ENCODE assay signal across 8 cellular contexts in the genomic region with DNA sequence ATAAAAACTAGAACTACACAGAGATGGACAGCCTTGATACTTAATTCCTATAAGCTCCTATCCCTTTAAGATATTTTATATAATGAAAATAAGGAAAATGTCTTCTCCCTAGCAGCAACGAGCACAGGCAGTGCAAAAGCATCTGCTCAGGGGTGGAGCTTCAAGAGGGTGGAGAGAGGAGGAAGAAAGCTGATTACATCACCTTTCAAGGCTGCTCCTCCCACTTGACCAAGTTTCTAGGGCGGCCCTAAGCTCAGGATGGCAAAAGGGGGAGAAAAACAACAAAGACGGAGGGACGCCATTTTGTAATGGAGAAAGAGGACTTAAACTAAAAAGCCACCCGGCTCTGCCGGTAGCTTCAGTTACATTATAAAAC. TPM values are rescaled to one million over a fixed set of nuclear protein-coding genes. Genes with fewer than 3 reads are reported as not detected.
A peak's percentile ranks its signal among the peaks of the same experiment; 100 is the strongest.
DNase-seq lines count a peak whose midpoint lies in the region; ATAC-seq and TF ChIP-seq lines count a peak whose summit lies in the region.

No MANE protein-coding gene starts in this region.

- peak overlapping the region; percentile 99 for H3K4me3 ChIP-seq in AG04449 (ENCODE audit: low read depth, low read length)

- no peak for TF ChIP-seq CTCF in AG04449 (IDR thresholded peaks at IDR 0.05; ENCODE audit: insufficient read depth, low read length, missing control alignments)

- ATAC-seq in GM19023 (IDR thresholded peaks at IDR 0.05; ENCODE audit: unreplicated experiment) = peak; percentile 25
- ATAC-seq in HG03565 (IDR thresholded peaks at IDR 0.05; ENCODE audit: unreplicated experiment) = peak; percentile 29
- peak; percentile 59 for ATAC-seq in left lobe of liver

- CTCF ChIA-PET in AG04449 (lab: Yijun Ruan, JAX) = interaction anchor here (0.5 to 4.1 kb wide), 4 partner anchors 10 to 57 kb away, joined by 3 to 28 read pairs (median 5); no protein-coding TSS in a partner anchor

- DNase-seq in AG04449 (ENCODE audit: low read depth, low spot score) (peak; percentile 87), NCI-H748 treated with DMSO at 0.1 percent for 48 hours (lab: John Stamatoyannopoulos, UW) (peak; percentile 99), dermis blood vessel endothelial cell (peak; percentile 99), left lobe of liver (ENCODE audit: low spot score) (peak; percentile 77)
- DNase-seq in activated CD4-positive, alpha-beta T cell treated with anti-CD3 and anti-CD28 coated beads, Interleukin-2, amount 50 U/mL, for 24 hours (ENCODE audit: low read depth in 1 of 2, low spot score in 1 of 2) = peak; percentile 43 to 86
- peak; percentile 83 for DNase-seq in stimulated activated CD4-positive, alpha-beta T cell treated with anti-CD3 and anti-CD28 coated beads, Interleukin-2, amount 100 ng/mL, for 4 hours (ENCODE audit: low read depth)

- POLR2A ChIA-PET in AG04449 (lab: Yijun Ruan, JAX) = interaction anchor here (0.6 to 2.4 kb wide), 11 partner anchors 8 to 140 kb away, joined by 3 to 6 read pairs (median 4); no protein-coding TSS in a partner anchor

RNA-seq across cellular contexts. Expression of gene PPP1R10, which starts 2.2 kb away (rescaled TPM):
- total RNA-seq in dermis blood vessel endothelial cell (19.4 and 20.0 TPM in 2 replicates), left lobe of liver (49.8 TPM)

RNA-seq across cellular contexts. Expression of gene MRPS18B, which starts 2.8 kb away (rescaled TPM):
- total RNA-seq in dermis blood vessel endothelial cell (37.9 and 41.0 TPM in 2 replicates), left lobe of liver (53.3 TPM)

RNA-seq across cellular contexts. Expression of gene ATAT1, which starts 11.8 kb away (rescaled TPM):
- total RNA-seq in dermis blood vessel endothelial cell (3.4 and 3.7 TPM in 2 replicates), left lobe of liver (5.1 TPM)

RNA-seq across cellular contexts. Expression of gene C6orf136, which starts 32.1 kb away (rescaled TPM):
- 3.5 and 9.9 TPM in 2 replicates for total RNA-seq in dermis blood vessel endothelial cell
- total RNA-seq in left lobe of liver = 13.8 TPM

RNA-seq across cellular contexts. Expression of gene ABCF1, which starts 43.6 kb away (rescaled TPM):
- 49.5 and 70.3 TPM in 2 replicates for total RNA-seq in dermis blood vessel endothelial cell
- 24.4 TPM for total RNA-seq in left lobe of liver

Comparison
In these comparisons a context has a peak if more than half of its experiments do, and no peak if none do; other contexts are left out.
1. Peak in every context shown above with its lines: DNase-seq, ATAC-seq and H3K4me3 ChIP-seq.